ENCODE assay signal across 33 cellular contexts in the genomic region with DNA sequence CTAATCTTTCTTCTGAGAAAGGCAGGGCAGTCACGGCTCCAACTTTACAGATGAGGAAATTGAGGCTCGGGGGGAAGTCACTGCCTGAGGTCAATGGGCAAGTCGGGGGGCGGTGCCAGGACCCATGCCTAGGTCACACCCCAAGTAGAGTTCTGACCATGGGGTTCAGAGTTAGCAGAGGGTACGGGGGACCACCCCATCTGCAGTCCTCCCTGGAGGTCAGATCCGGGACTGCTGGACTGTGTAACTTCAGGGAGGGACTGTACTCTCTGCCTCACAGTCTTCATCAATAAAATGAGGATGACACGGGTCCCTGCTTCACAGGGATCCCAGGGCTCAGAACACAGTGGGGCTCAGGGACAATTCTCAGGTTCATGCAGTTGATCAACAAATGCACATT. TPM values are rescaled to one million over a fixed set of nuclear protein-coding genes. Genes with fewer than 3 reads are reported as not detected.
"Had no signal": no experiment of that assay in that cellular context is flagged by ENCODE, and none has a peak within 500 bp of the region (broad histone marks: within the 10 kb centered on the region; RNA-seq: fewer than 3 reads in every experiment).

No MANE protein-coding gene starts in this region.

- H3K4me2 ChIP-seq: smooth muscle cell had no signal

- DNase-seq: hypothalamus; immature natural killer cell; left ventricle myocardium inferior; mesendoderm; mucosa of descending colon; naive thymus-derived CD4-positive, alpha-beta T cell; pancreas; posterior cingulate gyrus; right lobe of liver; stimulated activated CD4-positive, alpha-beta T cell treated with anti-CD3 and anti-CD28 coated beads, Interleukin-1b, Interleukin-23, amount 100 ng/mL, for 48 hours; stimulated activated CD4-positive, alpha-beta T cell treated with anti-CD3 and anti-CD28 coated beads, Interleukin-2, amount 100 ng/mL, for 48 hours; stimulated activated CD4-positive, alpha-beta T cell treated with anti-CD3 and anti-CD28 coated beads, Interleukin-4, amount 100 ng/mL, for 4 hours; stimulated activated CD8-positive, alpha-beta memory T cell treated with anti-CD3 and anti-CD28 coated beads, Interleukin-4, amount 100 ng/mL, for 48 hours; stimulated activated naive B cell treated with anti-CD40 and anti-IgM and Interleukin-4, amounts not matched to agents 10 μg/mL and 1 μg/mL and 100 μg/mL, for 72 hours; stimulated activated naive CD8-positive, alpha-beta T cell treated with anti-CD3 and anti-CD28 coated beads, Interleukin-15, Interleukin-2, amounts not matched to agents 100 U/mL and 50 U/mL, for 24 hours; stomach; testis; thyroid gland; transverse colon; upper lobe of left lung had no signal

- H3K4me3 ChIP-seq: left ventricle myocardium inferior, lung, mucosa of descending colon, pancreas, prostate gland, right lobe of liver, smooth muscle cell, stomach, testis, thyroid gland, transverse colon, upper lobe of left lung, vagina had no signal

- H3K4me1 ChIP-seq: left ventricle myocardium inferior, pancreas, prostate gland, right lobe of liver, testis, thyroid gland, transverse colon, vagina had no signal

- H3K27ac Mint-ChIP-seq: immature natural killer cell; mesothelial cell of epicardium; natural killer cell treated with Interleukin-12 subunit alpha and Interleukin-12 subunit beta and Interleukin-15 and Interleukin-18, amount 100 ng/mL, for 72 hours; stimulated activated naive B cell treated with anti-CD40 and anti-IgM and Interleukin-4, amounts not matched to agents 10 μg/mL and 1 μg/mL and 100 μg/mL, for 72 hours had no signal

- FAIRE-seq: islet of Langerhans, pancreas had no signal

- H3K9me3 ChIP-seq: left ventricle myocardium inferior, mucosa of descending colon, pancreas, prostate gland, right lobe of liver, stomach, testis, thyroid gland, transverse colon, upper lobe of left lung, vagina had no signal

- H3K36me3 Mint-ChIP-seq: immature natural killer cell; mesothelial cell of epicardium; naive thymus-derived CD4-positive, alpha-beta T cell; natural killer cell treated with Interleukin-12 subunit alpha and Interleukin-12 subunit beta and Interleukin-15 and Interleukin-18, amount 100 ng/mL, for 72 hours; stimulated activated naive B cell treated with anti-CD40 and anti-IgM and Interleukin-4, amounts not matched to agents 10 μg/mL and 1 μg/mL and 100 μg/mL, for 72 hours had no signal

- ATAC-seq: mucosa of descending colon; naive thymus-derived CD4-positive, alpha-beta T cell; natural killer cell treated with Interleukin-12 subunit alpha and Interleukin-12 subunit beta and Interleukin-15 and Interleukin-18, amount 100 ng/mL, for 72 hours; pancreas; right lobe of liver; stimulated activated naive B cell treated with anti-CD40 and anti-IgM and Interleukin-4, amounts not matched to agents 10 μg/mL and 1 μg/mL and 100 μg/mL, for 72 hours; stimulated activated naive CD8-positive, alpha-beta T cell treated with anti-CD3 and anti-CD28 coated beads, Interleukin-15, Interleukin-2, amounts not matched to agents 100 U/mL and 50 U/mL, for 24 hours had no signal

- H3K4me3 Mint-ChIP-seq: immature natural killer cell; mesothelial cell of epicardium; naive thymus-derived CD4-positive, alpha-beta T cell; natural killer cell treated with Interleukin-12 subunit alpha and Interleukin-12 subunit beta and Interleukin-15 and Interleukin-18, amount 100 ng/mL, for 72 hours; stimulated activated naive B cell treated with anti-CD40 and anti-IgM and Interleukin-4, amounts not matched to agents 10 μg/mL and 1 μg/mL and 100 μg/mL, for 72 hours had no signal

- H3K4me1 Mint-ChIP-seq: mesothelial cell of epicardium had no signal

- H3K27ac ChIP-seq: left ventricle myocardium inferior, pancreas, prostate gland, right lobe of liver, stomach, testis, thyroid gland, transverse colon, upper lobe of left lung, vagina had no signal

- H3K9me3 Mint-ChIP-seq: immature natural killer cell; mesothelial cell of epicardium; naive thymus-derived CD4-positive, alpha-beta T cell; natural killer cell treated with Interleukin-12 subunit alpha and Interleukin-12 subunit beta and Interleukin-15 and Interleukin-18, amount 100 ng/mL, for 72 hours; stimulated activated naive B cell treated with anti-CD40 and anti-IgM and Interleukin-4, amounts not matched to agents 10 μg/mL and 1 μg/mL and 100 μg/mL, for 72 hours had no signal

RNA-seq across cellular contexts. Expression of a gene that starts 7.7 kb away (rescaled TPM):
- total RNA-seq: left ventricle myocardium inferior, lower leg skin, mesothelial cell of epicardium, myocyte, right lobe of liver, skeletal muscle tissue, smooth muscle cell, transverse colon, urinary bladder, vagina had no signal
- polyA plus RNA-seq: neural cell, smooth muscle cell, urinary bladder had no signal

RNA-seq across cellular contexts. Expression of a gene that starts 31.7 kb away (rescaled TPM):
- total RNA-seq: myocyte had no signal

RNA-seq across cellular contexts. Expression of a gene that starts 58.1 kb away (rescaled TPM):
- total RNA-seq: kidney epithelial cell, left ventricle myocardium inferior, lower leg skin, lung, mucosa of descending colon, myocyte, pancreas, right lobe of liver, skeletal muscle tissue, stomach, transverse colon, urinary bladder, vagina had no signal
- polyA plus RNA-seq: neural cell, pancreas had no signal
